15 cellular contexts compared by ENCODE assay signal in the genomic region with DNA sequence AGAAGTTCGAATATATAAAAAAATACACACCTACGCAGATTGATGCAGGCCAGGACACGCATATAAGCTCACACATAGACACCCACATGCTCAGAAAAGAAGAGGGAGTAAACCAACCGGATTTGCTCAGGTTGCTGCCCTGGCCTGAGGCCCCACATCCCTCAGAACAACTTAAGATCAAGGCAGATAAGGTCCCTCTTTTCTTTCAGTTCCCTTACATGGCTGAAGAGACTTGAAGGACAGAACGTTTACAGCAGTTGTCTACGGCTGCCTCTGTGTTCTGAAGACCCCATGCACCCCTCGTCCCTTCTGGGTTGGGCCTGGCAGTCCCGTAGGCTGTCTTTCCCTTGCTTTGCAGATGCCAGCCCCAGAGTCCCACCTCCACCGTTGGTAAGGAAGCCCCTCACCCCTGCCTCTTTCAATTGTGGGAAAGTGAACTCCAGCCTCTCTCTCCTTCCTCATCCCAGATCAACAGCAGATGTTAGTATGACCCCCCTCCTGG. TPM values are rescaled to one million over a fixed set of nuclear protein-coding genes. Genes with fewer than 3 reads are reported as not detected.
A peak's percentile ranks its signal among the peaks of the same experiment; 100 is the strongest.
DNase-seq lines count a peak whose midpoint lies in the region; ATAC-seq, FAIRE-seq and TF ChIP-seq lines count a peak whose summit lies in the region.
"Had no signal": no experiment of that assay in that cellular context is flagged by ENCODE, and none has a peak within 500 bp of the region (broad histone marks: within the 10 kb centered on the region; RNA-seq: fewer than 3 reads in every experiment).

No MANE protein-coding gene starts in this region.

- FAIRE-seq in RCC 7860 (lab: Jason Lieb, UNC), result no peak
- FAIRE-seq: A204.1 had no signal

- H3K27ac ChIP-seq in left ventricle myocardium inferior (replicated peaks) (peak overlapping the region; percentile 16), adrenal gland (peak overlapping the region in 4 of 5 donors; percentile 19 to 86 (median 44)), muscle layer of duodenum (ENCODE audit: low read length) (peak overlapping the region; percentile 22), upper lobe of right lung (no peak overlapping the region)

- WGBS in adrenal gland, 4 donors, result 45 to 58% (median 50%) methylated on average over 9 of the region's 9 CpGs

- H3K9me3 ChIP-seq in left ventricle myocardium inferior (replicated peaks), result no peaks in the 10 kb centered on the region
- no peaks in the 10 kb centered on the region for H3K9me3 ChIP-seq in adrenal gland (replicated peaks in 1 of 3)
- no peaks in the 10 kb centered on the region for H3K9me3 ChIP-seq in muscle layer of duodenum (ENCODE audit: control insufficient read depth in 1 of 2, low read length in 2 of 2)
- H3K9me3 ChIP-seq in upper lobe of right lung, result no peaks in the 10 kb centered on the region

- H3K4me3 ChIP-seq in left ventricle myocardium inferior (no peak overlapping the region), adrenal gland (no peak overlapping the region), muscle layer of duodenum (ENCODE audit: low read depth in 1 of 2, low read length in 2 of 2) (no peak overlapping the region), upper lobe of right lung (no peak overlapping the region)

- H3K4me1 ChIP-seq in left ventricle myocardium inferior (peaks cover 28% of the 10 kb centered on the region), adrenal gland (replicated peaks in 1 of 2) (peaks cover 8 to 12% of the 10 kb centered on the region in 2 donors), muscle layer of duodenum (ENCODE audit: control insufficient read depth in 1 of 2, insufficient read depth in 2 of 2, low read length in 2 of 2) (peaks cover 0 to 8% of the 10 kb centered on the region in 2 donors), upper lobe of right lung (peaks cover 1% of the 10 kb centered on the region)

- TF ChIP-seq CTCF in left ventricle myocardium inferior (IDR thresholded peaks at IDR 0.05; ENCODE audit: borderline replicate concordance), result no peak
- no peak for TF ChIP-seq CTCF in adrenal gland (IDR thresholded peaks at IDR 0.05)
- TF ChIP-seq CTCF in upper lobe of right lung (IDR thresholded peaks at IDR 0.05), result no peak

- DNase-seq in left ventricle myocardium inferior (no peak), Right ventricle myocardium superior (no peak), adrenal gland (no peak), RCC 7860 (ENCODE audit: low spot score) (no peak), upper lobe of right lung (no peak), COLO829 (ENCODE audit: low spot score) (no peak)
- DNase-seq: dermis blood vessel endothelial cell; NCI-H146; NK-92 treated with Interleukin-12 subunit alpha and Interleukin-12 subunit beta, amount 100 ng/mL, for 24 hours; nucleus accumbens; stimulated activated CD4-positive, alpha-beta T cell treated with anti-CD3 and anti-CD28 coated beads, Interleukin-1b, Interleukin-23, amount 100 ng/mL, for 48 hours; stimulated activated naive CD8-positive, alpha-beta T cell treated with anti-CD3 and anti-CD28 coated beads, Interleukin-15, Interleukin-2, amounts not matched to agents 100 U/mL and 50 U/mL, for 24 hours had no signal

- TF ChIP-seq POLR2A in adrenal gland (IDR thresholded peaks at IDR 0.05), result no peak

- H3K36me3 ChIP-seq in left ventricle myocardium inferior (no peaks in the 10 kb centered on the region), adrenal gland (replicated peaks in 1 of 2) (no peaks in the 10 kb centered on the region), muscle layer of duodenum (ENCODE audit: control insufficient read depth in 1 of 2, insufficient read depth in 2 of 2, low read length in 2 of 2) (peaks cover 0 to 16% of the 10 kb centered on the region in 2 donors), upper lobe of right lung (no peaks in the 10 kb centered on the region)

- H3K27me3 ChIP-seq in left ventricle myocardium inferior (ENCODE audit: low read depth), result peaks cover 23% of the 10 kb centered on the region
- peaks cover 5% of the 10 kb centered on the region for H3K27me3 ChIP-seq in adrenal gland
- peaks cover 6% of the 10 kb centered on the region for H3K27me3 ChIP-seq in muscle layer of duodenum (ENCODE audit: low read depth, low read length)
- no peaks in the 10 kb centered on the region for H3K27me3 ChIP-seq in upper lobe of right lung

- intact Hi-C loops in left ventricle myocardium inferior (cut with micrococcal nuclease), result no loop called here
- intact Hi-C loops in Right ventricle myocardium superior (cut with DNase I), result no loop called here
- intact Hi-C loops in adrenal gland (cut with DNase I), result no loop called here
- intact Hi-C loops in upper lobe of right lung (cut with DNase I), result no loop called here

- ATAC-seq in Right ventricle myocardium superior (ENCODE audit: poor library complexity), result no peak
- no peak for ATAC-seq in upper lobe of right lung
- no peak for ATAC-seq in GM18520 (IDR thresholded peaks at IDR 0.05; ENCODE audit: unreplicated experiment)
- ATAC-seq: stimulated activated naive CD8-positive, alpha-beta T cell treated with anti-CD3 and anti-CD28 coated beads, Interleukin-15, Interleukin-2, amounts not matched to agents 100 U/mL and 50 U/mL, for 24 hours had no signal

RNA-seq across cellular contexts. Expression of a gene that starts 4.3 kb away (rescaled TPM):
- total RNA-seq in left ventricle myocardium inferior (46.7 TPM), Right ventricle myocardium superior (45.1 TPM), adrenal gland (100 to 1,000 TPM in 3 of 8 donors, 10 to 100 TPM in 5; 56.8 to 144 (median 85.1) TPM), upper lobe of right lung (126 TPM)
- 100 to 1,000 TPM in 2 of 3 donors, 10 to 100 TPM in 1; 71.7 to 262 (median 203) TPM for polyA plus RNA-seq in adrenal gland
